22 cellular contexts compared by ENCODE assay signal in the genomic region with DNA sequence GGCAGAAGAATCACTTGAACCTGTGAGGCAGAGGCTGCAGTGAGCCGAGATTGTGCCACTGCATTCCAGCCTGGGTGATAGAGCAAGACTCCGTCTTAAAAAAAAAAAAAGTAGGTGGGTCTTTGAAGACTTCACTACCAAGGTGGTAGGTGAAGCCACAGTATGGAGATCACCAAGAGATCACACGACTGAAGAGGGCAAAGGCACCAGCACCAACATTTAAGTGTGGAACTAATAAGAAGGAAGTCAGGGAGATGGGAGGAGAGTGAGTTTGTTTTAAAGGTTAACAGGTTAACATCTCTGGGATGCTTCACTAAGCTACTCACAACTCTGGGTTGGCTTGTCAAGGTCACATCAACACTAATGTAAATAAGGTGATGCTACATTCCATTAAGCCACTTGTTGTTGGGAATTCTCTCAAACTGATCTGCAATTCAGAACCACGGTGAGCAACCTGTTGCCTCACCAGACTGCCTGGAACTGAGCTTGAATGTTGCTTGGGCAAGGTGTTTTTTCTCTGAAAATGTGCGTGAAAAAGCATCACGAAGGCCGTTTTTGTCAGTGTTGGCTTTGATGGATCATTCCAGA. TPM values are rescaled to one million over a fixed set of nuclear protein-coding genes. Genes with fewer than 3 reads are reported as not detected.
DNase-seq lines count a peak whose midpoint lies in the region; ATAC-seq, FAIRE-seq and TF ChIP-seq lines count a peak whose summit lies in the region.
"Had no signal": no experiment of that assay in that cellular context is flagged by ENCODE, and none has a peak within 500 bp of the region (broad histone marks: within the 10 kb centered on the region; RNA-seq: fewer than 3 reads in every experiment).

No MANE protein-coding gene starts in this region.

- no peak overlapping the region for H2AK5ac ChIP-seq in H1 (ENCODE audit: low read depth, low read length)

- no peak overlapping the region for H2BK15ac ChIP-seq in H1 (ENCODE audit: low read length)

- no peak overlapping the region for H3K56ac ChIP-seq in H1 (replicated peaks; ENCODE audit: insufficient read length, low read depth, low read length)

- H4K8ac ChIP-seq in H1 (ENCODE audit: extremely low read depth, insufficient read depth, low read length): no peak overlapping the region

- H3K23ac ChIP-seq in H1 (ENCODE audit: insufficient read length): no peak overlapping the region

- H3K79me2 ChIP-seq in H1 (ENCODE audit: control insufficient read depth in 1 of 2, insufficient read depth in 2 of 2, low read length in 2 of 2): no peaks in the 10 kb centered on the region

- POLR2A ChIA-PET in H1 (lab: Charles Lee; ENCODE audit: partially characterized antibody): interaction anchor here (1.3 kb wide), 1 partner anchor 14 kb away, joined by 4 read pairs; no protein-coding TSS in a partner anchor

- no peak overlapping the region for H3K4me3 ChIP-seq in NT2/D1 (ENCODE audit: insufficient read length, low read depth)
- H3K4me3 ChIP-seq in H1 (ENCODE audit: extremely low read depth in 1 of 4, insufficient read depth in 2 of 4, low read depth in 3 of 4, low read length in 4 of 4): no peak overlapping the region
- H3K4me3 ChIP-seq: mucosa of descending colon had no signal

- no peak overlapping the region for H3K27ac ChIP-seq in H1 (ENCODE audit: low read depth, low read length)

- no peak for TF ChIP-seq EP300 in H1 (IDR thresholded peaks at IDR 0.05; ENCODE audit: borderline replicate concordance in 1 of 2, low read depth in 2 of 2, low read length in 2 of 2)

- DNase-seq in activated T-cell treated with anti-CD3 and anti-CD28 coated beads, Interleukin-2, amount 50 U/mL, for 24 hours: no peak
- DNase-seq in activated T-cell treated with anti-CD3 and anti-CD28 coated beads for 4 hours (no peak), NT2/D1 (ENCODE audit: low read depth, low spot score) (peak; percentile 15), H1 (ENCODE audit: low read depth in 1 of 2, low spot score in 2 of 2) (peak in 1 of 2 experiments; percentile 23), nephron progenitor cell (no peak), AG20443 (ENCODE audit: low spot score) (no peak)
- DNase-seq: amygdala; CD4-positive, alpha-beta memory T cell; cerebellar nuclear complex; effector memory CD4-positive, alpha-beta T cell; left cardiac atrium; mucosa of descending colon; NCI-H1930; NCI-H510A; SIG-M5; T-helper 9 cell had no signal

- H3K4me3 Mint-ChIP-seq in activated T-cell treated with anti-CD3 and anti-CD28 coated beads, Interleukin-2, amount 50 U/mL, for 24 hours: no peak overlapping the region
- H3K4me3 Mint-ChIP-seq in nephron progenitor cell: no peak overlapping the region
- H3K4me3 Mint-ChIP-seq: CD4-positive, alpha-beta memory T cell had no signal

- no peak overlapping the region for H4K5ac ChIP-seq in H1 (ENCODE audit: insufficient read length, low read depth, low read length)

- TF ChIP-seq POLR2A in H1 (IDR thresholded peaks at IDR 0.05; ENCODE audit: control extremely low read depth in 1 of 2, low read depth in 2 of 2, low read length in 2 of 2): no peak

- H3K36me3 Mint-ChIP-seq in activated T-cell treated with anti-CD3 and anti-CD28 coated beads, Interleukin-2, amount 50 U/mL, for 24 hours (ENCODE audit: low read depth): peaks cover 91% of the 10 kb centered on the region
- H3K36me3 Mint-ChIP-seq in nephron progenitor cell (ENCODE audit: low read depth): peaks cover 59% of the 10 kb centered on the region

- no peaks in the 10 kb centered on the region for H3K27me3 ChIP-seq in NT2/D1 (ENCODE audit: insufficient read depth, insufficient read length)
- no peaks in the 10 kb centered on the region for H3K27me3 ChIP-seq in H1 (replicated peaks in 1 of 4; ENCODE audit: control insufficient read depth in 3 of 4, extremely low read depth in 1 of 4, insufficient read depth in 3 of 4, low read length in 3 of 4)

- no peak overlapping the region for H2BK5ac ChIP-seq in H1 (ENCODE audit: low read depth, low read length)

- H3K18ac ChIP-seq in H1 (ENCODE audit: extremely low read depth, low read length): no peak overlapping the region

- peak overlapping the region; percentile 35 for H3K27ac Mint-ChIP-seq in activated T-cell treated with anti-CD3 and anti-CD28 coated beads, Interleukin-2, amount 50 U/mL, for 24 hours
- H3K27ac Mint-ChIP-seq in nephron progenitor cell: peak overlapping the region; percentile 6

- no peaks in the 10 kb centered on the region for H3K79me1 ChIP-seq in H1 (ENCODE audit: low read depth, low read length)

- no peaks in the 10 kb centered on the region for H3K23me2 ChIP-seq in H1 (ENCODE audit: low read depth, low read length)

- H4K20me1 ChIP-seq in H1 (replicated peaks in 1 of 2; ENCODE audit: control insufficient read depth in 1 of 2, insufficient read depth in 2 of 2, low read length in 2 of 2): no peaks in the 10 kb centered on the region

- no peak overlapping the region for H3K14ac ChIP-seq in H1 (ENCODE audit: insufficient read length)

- peaks cover 37% of the 10 kb centered on the region for H3K4me1 Mint-ChIP-seq in activated T-cell treated with anti-CD3 and anti-CD28 coated beads, Interleukin-2, amount 50 U/mL, for 24 hours (ENCODE audit: low read depth)
- peaks cover 5% of the 10 kb centered on the region for H3K4me1 Mint-ChIP-seq in nephron progenitor cell

- ATAC-seq in GM19455 (IDR thresholded peaks at IDR 0.05; ENCODE audit: unreplicated experiment): no peak
- no peak for ATAC-seq in HG03460 (IDR thresholded peaks at IDR 0.05; ENCODE audit: unreplicated experiment)
- ATAC-seq: left cardiac atrium, mucosa of descending colon, sciatic nerve had no signal

- no peak overlapping the region for H2BK20ac ChIP-seq in H1 (ENCODE audit: low read length)

- no peak overlapping the region for H2BK120ac ChIP-seq in H1 (replicated peaks; ENCODE audit: low read depth, low read length)

- no peak overlapping the region for H4K91ac ChIP-seq in H1 (replicated peaks; ENCODE audit: insufficient read length, low read length)

- CTCF ChIA-PET in H1 (lab: Charles Lee; ENCODE audit: partially characterized antibody): no interaction called here

- no peak for TF ChIP-seq CTCF in H1 (IDR thresholded peaks at IDR 0.05; ENCODE audit: control extremely low read depth in 1 of 3, insufficient read depth in 1 of 3, low read depth in 1 of 3, low read length in 3 of 3)
- TF ChIP-seq CTCF in nephron progenitor cell (IDR thresholded peaks at IDR 0.05): no peak

- H3K27me3 Mint-ChIP-seq in activated T-cell treated with anti-CD3 and anti-CD28 coated beads, Interleukin-2, amount 50 U/mL, for 24 hours: no peaks in the 10 kb centered on the region
- H3K27me3 Mint-ChIP-seq in nephron progenitor cell (ENCODE audit: low read depth, poor library complexity): peaks cover 3% of the 10 kb centered on the region
- H3K27me3 Mint-ChIP-seq: CD4-positive, alpha-beta memory T cell had no signal

- H2BK12ac ChIP-seq in H1 (ENCODE audit: low read depth, low read length): no peak overlapping the region

- WGBS in H1 (ENCODE audit: extremely low coverage in 1 of 2, insufficient coverage in 1 of 2, insufficient read length in 1 of 2, insufficient replicate concordance in 2 of 2, low coverage in 1 of 2, low lambda C conversion rate in 2 of 2, missing lambda C conversion rate in 1 of 2), 2 experiments: 82% methylated on average over 7 of the region's 7 CpGs; no CpG with 5 or more reads in 1 of the 2 experiments

- H3K9ac ChIP-seq in NT2/D1 (ENCODE audit: insufficient read length, low read depth): no peak overlapping the region
- H3K9ac ChIP-seq in H1 (replicated peaks in 1 of 4; ENCODE audit: extremely low read depth in 1 of 4, low read depth in 3 of 4, low read length in 3 of 4): no peak overlapping the region

- H3K36me3 ChIP-seq in NT2/D1 (ENCODE audit: insufficient read depth, insufficient read length, low read length) (peaks cover 55% of the 10 kb centered on the region), H1 (ENCODE audit: control insufficient read depth in 2 of 4, insufficient read depth in 4 of 4, low read length in 3 of 4) (peaks cover 4 to 29% (median 16%) of the 10 kb centered on the region in 4 experiments; a peak in 6 of 8 replicates)

- H3K4me1 ChIP-seq in NT2/D1 (ENCODE audit: insufficient read depth, insufficient read length) (peaks cover 2% of the 10 kb centered on the region), H1 (replicated peaks in 1 of 4; ENCODE audit: control insufficient read depth in 3 of 4, insufficient read depth in 4 of 4, low read length in 3 of 4) (peaks cover 0 to 7% (median 3%) of the 10 kb centered on the region in 4 experiments; a peak in 2 of 7 replicates)

- H3K9me3 ChIP-seq in NT2/D1 (ENCODE audit: insufficient read depth, low read length): no peaks in the 10 kb centered on the region
- no peaks in the 10 kb centered on the region for H3K9me3 ChIP-seq in H1 (ENCODE audit: insufficient read depth in 2 of 2, low read depth in 1 of 2, low read length in 1 of 2)
- H3K9me3 ChIP-seq: mucosa of descending colon had no signal

- FAIRE-seq in H1 (lab: Jason Lieb, UNC): peak; percentile 50

- H3K4ac ChIP-seq in H1 (replicated peaks; ENCODE audit: insufficient read length, low read depth, low read length): no peak overlapping the region

- H3K9me3 Mint-ChIP-seq in activated T-cell treated with anti-CD3 and anti-CD28 coated beads, Interleukin-2, amount 50 U/mL, for 24 hours: no peaks in the 10 kb centered on the region
- H3K9me3 Mint-ChIP-seq in nephron progenitor cell: no peaks in the 10 kb centered on the region
- H3K9me3 Mint-ChIP-seq: CD4-positive, alpha-beta memory T cell had no signal

- no peak overlapping the region for H2AFZ ChIP-seq in H1 (ENCODE audit: low read length)

- TF ChIP-seq RAD21 in H1 (IDR thresholded peaks at IDR 0.05 in 1 of 2, conservative IDR thresholded peaks at IDR 0.05 in 1 of 2; ENCODE audit: low read depth in 2 of 2, low read length in 2 of 2): no peak

- no peak overlapping the region for H3K4me2 ChIP-seq in H1 (ENCODE audit: insufficient read depth in 1 of 2, low read depth in 2 of 2, low read length in 2 of 2)

RNA-seq across cellular contexts. Expression of a gene that starts 48.7 kb away (rescaled TPM):
- total RNA-seq in H1 (2021; fragmentation: NEBNext Ultra II Directional; extraction: Animal tissue kit (Norgen Biotek cat#: 25700)): 23.2 and 26.2 TPM in 2 replicates
- 8.4 and 10.1 TPM in 2 replicates for polyA plus RNA-seq in H1 (2011; rRNA removed)
- 14.6 TPM for polyA plus RNA-seq in H1 (2011; cell fraction: cytosol; rRNA removed)
- 9.5 TPM for polyA plus RNA-seq in H1 (2011; cell fraction: nucleus; rRNA removed)
- 12.0 to 17.1 TPM (median 13.5 TPM) in 4 replicates for polyA plus RNA-seq in H1 (2012, experiment 1 of 2)
- polyA plus RNA-seq in H1 (2012, experiment 2 of 2): 0.92 TPM
- 14.9 TPM for polyA plus RNA-seq in H1 (2013, experiment 1 of 2)
- polyA plus RNA-seq in H1 (2013, experiment 2 of 2): 15.7 TPM
- polyA minus RNA-seq in H1 (2011; rRNA and poly(A)+ RNA removed): 26.8 and 36.7 TPM in 2 replicates
- 15.2 TPM for polyA minus RNA-seq in H1 (2011; cell fraction: cytosol; rRNA and poly(A)+ RNA removed)
- 25.3 TPM for polyA minus RNA-seq in H1 (2011; cell fraction: nucleus; rRNA and poly(A)+ RNA removed)

RNA-seq across cellular contexts. Expression of a gene that starts 48.8 kb away (rescaled TPM):
- not detected in 2 replicates for total RNA-seq in H1 (2021; fragmentation: NEBNext Ultra II Directional; extraction: Animal tissue kit (Norgen Biotek cat#: 25700))
- 0.06 and 0.20 TPM in 2 replicates for polyA plus RNA-seq in H1 (2011; rRNA removed)
- 0.23 TPM for polyA plus RNA-seq in H1 (2011; cell fraction: cytosol; rRNA removed)
- 0.16 TPM for polyA plus RNA-seq in H1 (2011; cell fraction: nucleus; rRNA removed)
- polyA plus RNA-seq in H1 (2012, experiment 1 of 2): 0.17 to 0.21 TPM in 2 of 4 replicates, not detected in the others
- not detected for polyA plus RNA-seq in H1 (2012, experiment 2 of 2)
- not detected for polyA plus RNA-seq in H1 (2013, experiment 1 of 2)
- polyA plus RNA-seq in H1 (2013, experiment 2 of 2): 0.04 TPM
- polyA minus RNA-seq in H1 (2011; rRNA and poly(A)+ RNA removed): 0.19 TPM in 1 of 2 replicates, not detected in the other
- not detected for polyA minus RNA-seq in H1 (2011; cell fraction: cytosol; rRNA and poly(A)+ RNA removed)
- polyA minus RNA-seq in H1 (2011; cell fraction: nucleus; rRNA and poly(A)+ RNA removed): not detected
- total RNA-seq: G401, mucosa of descending colon, omental fat pad, urinary bladder had no signal
- polyA plus RNA-seq: CD4-positive, alpha-beta memory T cell had no signal

RNA-seq across cellular contexts. Expression of a gene that starts 55.8 kb away (rescaled TPM):
- 18.5 and 19.8 TPM in 2 replicates for total RNA-seq in H1 (2021; fragmentation: NEBNext Ultra II Directional; extraction: Animal tissue kit (Norgen Biotek cat#: 25700))
- polyA plus RNA-seq in H1 (2011; rRNA removed): 6.2 and 8.1 TPM in 2 replicates
- 8.5 TPM for polyA plus RNA-seq in H1 (2011; cell fraction: cytosol; rRNA removed)
- polyA plus RNA-seq in H1 (2011; cell fraction: nucleus; rRNA removed): 10.0 TPM
- 10.7 to 18.7 TPM (median 14.8 TPM) in 4 replicates for polyA plus RNA-seq in H1 (2012, experiment 1 of 2)
- 1.9 TPM for polyA plus RNA-seq in H1 (2012, experiment 2 of 2)
- polyA plus RNA-seq in H1 (2013, experiment 1 of 2): 11.0 TPM
- polyA plus RNA-seq in H1 (2013, experiment 2 of 2): 11.1 TPM
- polyA minus RNA-seq in H1 (2011; rRNA and poly(A)+ RNA removed): 7.2 and 8.1 TPM in 2 replicates
- polyA minus RNA-seq in H1 (2011; cell fraction: cytosol; rRNA and poly(A)+ RNA removed): 6.2 TPM
- 9.0 TPM for polyA minus RNA-seq in H1 (2011; cell fraction: nucleus; rRNA and poly(A)+ RNA removed)
